In genomic region chr2:65722028-65722427, GRCh38 we compare ENCODE assay signal across 9 cellular contexts.
A peak's percentile ranks its signal among the peaks of the same experiment; 100 is the strongest.
DNase-seq lines count a peak whose midpoint lies in the region; ATAC-seq and TF ChIP-seq lines count a peak whose summit lies in the region.
"Had no signal": no experiment of that assay in that cellular context is flagged by ENCODE, and none has a peak within 500 bp of the region (broad histone marks: within the 10 kb centered on the region; RNA-seq: fewer than 3 reads in every experiment).

No MANE protein-coding gene starts in this region.

- no peaks in the 10 kb centered on the region for H3K79me1 ChIP-seq in neuronal stem cell (ENCODE audit: low read depth, low read length)

- no peak overlapping the region for H2BK15ac ChIP-seq in neuronal stem cell (ENCODE audit: low read length)

- no peak overlapping the region for H3K14ac ChIP-seq in neuronal stem cell (ENCODE audit: low read length)

- H3K9me3 ChIP-seq in neuronal stem cell (replicated peaks in 1 of 2; ENCODE audit: control insufficient read depth in 2 of 2, insufficient read depth in 1 of 2, low read depth in 1 of 2, low read length in 2 of 2), result no peaks in the 10 kb centered on the region

- H3K4me3 ChIP-seq in fibroblast of mammary gland (ENCODE audit: control insufficient read depth, low read depth, low read length), result no peak overlapping the region
- no peak overlapping the region for H3K4me3 ChIP-seq in neuronal stem cell (ENCODE audit: low read length in 2 of 2)

- H3K23ac ChIP-seq in neuronal stem cell (ENCODE audit: low read depth, low read length, poor library complexity), result no peak overlapping the region

- H4K91ac ChIP-seq in neuronal stem cell (ENCODE audit: low read depth, low read length, poor library complexity), result no peak overlapping the region

- H3K36me3 ChIP-seq in neuronal stem cell (replicated peaks in 1 of 2; ENCODE audit: control insufficient read depth in 2 of 2, insufficient read depth in 2 of 2, low read length in 2 of 2), result no peaks in the 10 kb centered on the region

- H2BK120ac ChIP-seq in neuronal stem cell (ENCODE audit: low read depth, low read length), result no peak overlapping the region

- no peaks in the 10 kb centered on the region for H3K27me3 ChIP-seq in neuronal stem cell (ENCODE audit: control insufficient read depth in 3 of 3, insufficient read depth in 3 of 3, low read depth in 1 of 3, low read length in 3 of 3)

- no peak overlapping the region for H3K27ac ChIP-seq in neuronal stem cell (replicated peaks; ENCODE audit: low read length)

- H2AFZ ChIP-seq in neuronal stem cell (ENCODE audit: low read length), result no peak overlapping the region

- H2BK5ac ChIP-seq in neuronal stem cell (ENCODE audit: low read length), result no peak overlapping the region

- H2BK12ac ChIP-seq in neuronal stem cell (ENCODE audit: low read length), result no peak overlapping the region

- no peak overlapping the region for H3K9ac ChIP-seq in neuronal stem cell (ENCODE audit: low read depth, low read length, poor library complexity)

- WGBS in neuronal stem cell (ENCODE audit: extremely low coverage in 2 of 2, insufficient read length in 2 of 2, insufficient replicate concordance in 1 of 2), 2 donors, result no CpG with 5 or more reads among the region's 4 CpGs

- no peak for ATAC-seq in HG03280 (IDR thresholded peaks at IDR 0.05; ENCODE audit: unreplicated experiment)
- no peak for ATAC-seq in GM19324 (IDR thresholded peaks at IDR 0.05; ENCODE audit: low FRiP score, unreplicated experiment)
- ATAC-seq: activated CD4-positive, CD25-positive, alpha-beta regulatory T cell treated with anti-CD3 and anti-CD28 coated beads, Interleukin-2, amount 50 U/mL, for 24 hours had no signal

- no peaks in the 10 kb centered on the region for H3K4me1 ChIP-seq in neuronal stem cell (ENCODE audit: control insufficient read depth in 2 of 2, insufficient read depth in 1 of 2, low read depth in 1 of 2, low read length in 2 of 2)

- H3K4me2 ChIP-seq in neuronal stem cell (ENCODE audit: insufficient read depth, low read length, poor library complexity, severe bottlenecking), result no peak overlapping the region

- H2AK5ac ChIP-seq in neuronal stem cell (ENCODE audit: low read depth, low read length), result no peak overlapping the region

- H3K4ac ChIP-seq in neuronal stem cell (ENCODE audit: low read length), result no peak overlapping the region

- H4K8ac ChIP-seq in neuronal stem cell (ENCODE audit: low read depth, low read length), result no peak overlapping the region

- H3K18ac ChIP-seq in neuronal stem cell (ENCODE audit: low read length), result no peak overlapping the region

- DNase-seq in DMS53 (lab: John Stamatoyannopoulos, UW) (peak; percentile 77), NCI-H69 (lab: John Stamatoyannopoulos, UW) (peak; percentile 13), fibroblast of mammary gland (ENCODE audit: low read depth) (peak; percentile 31), neuronal stem cell (ENCODE audit: low spot score) (peak; percentile 29), GF-D8 (lab: John Stamatoyannopoulos, UW) (no peak), NCI-H1048 (lab: John Stamatoyannopoulos, UW) (no peak)

- TF ChIP-seq CTCF in fibroblast of mammary gland (conservative IDR thresholded peaks at IDR 0.05; ENCODE audit: control insufficient read depth, insufficient read depth, low read depth, low read length), result peak; percentile 11

Comparison
In these comparisons a context has a peak if more than half of its experiments do, and no peak if none do; other contexts are left out.
1. DNase-seq: peak in DMS53 (single experiment), NCI-H69 (single experiment), fibroblast of mammary gland (single experiment) and neuronal stem cell (single experiment); none in GF-D8 (single experiment) and NCI-H1048 (single experiment).